Comparison of ENCODE assay signal across 8 cellular contexts in the genomic region with DNA sequence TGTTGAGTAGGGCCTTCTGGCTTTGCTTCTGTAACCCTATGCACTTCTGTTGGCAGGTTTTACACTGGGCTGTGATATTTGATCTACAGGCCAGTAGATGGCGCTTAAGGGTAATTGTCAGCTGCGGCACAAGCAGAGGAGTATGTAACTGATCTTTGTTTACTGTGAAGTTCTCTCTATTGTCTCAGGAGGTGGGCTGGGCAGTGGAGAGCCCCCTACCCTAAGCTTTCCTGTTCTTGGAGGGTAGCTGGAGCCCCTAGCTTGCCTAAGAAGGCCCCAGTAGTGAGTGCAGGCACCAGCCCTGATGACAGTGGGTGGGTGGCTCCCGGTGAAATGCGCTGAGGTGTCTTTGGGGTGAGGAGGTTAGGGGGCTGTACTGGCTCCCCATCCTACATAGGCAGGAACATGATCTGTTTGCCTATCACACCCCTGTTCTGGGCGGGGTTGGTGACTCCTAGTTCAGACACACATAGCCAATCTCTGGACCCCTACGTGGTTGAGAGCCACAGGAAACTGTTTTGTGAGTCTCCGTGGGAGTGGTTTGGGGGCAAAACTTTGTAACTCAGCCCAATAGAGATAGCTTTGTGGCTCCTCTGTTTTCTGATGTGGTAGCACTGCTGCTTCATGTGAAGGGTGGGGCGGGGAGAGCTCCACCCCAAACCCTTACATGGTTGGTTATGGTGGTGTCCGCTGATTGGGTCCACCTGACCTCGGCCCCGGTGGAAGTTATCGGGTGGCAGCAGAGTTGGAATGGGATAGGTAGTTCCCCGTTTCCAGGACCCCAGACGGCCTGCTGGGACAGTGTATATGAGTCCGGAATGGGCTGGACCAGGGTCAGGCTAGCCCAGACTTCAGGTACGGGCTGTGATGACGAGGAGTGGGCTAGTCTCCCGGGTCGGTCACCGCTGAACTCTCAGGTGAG.
DNase-seq lines count a peak whose midpoint lies in the region; ATAC-seq and TF ChIP-seq lines count a peak whose summit lies in the region.

No MANE protein-coding gene starts in this region.

- no peaks in the 10 kb centered on the region for H3K9me3 ChIP-seq in liver (ENCODE audit: control insufficient read depth in 4 of 4, low read length in 3 of 4)

- H3K9ac ChIP-seq in liver (ENCODE audit: low read depth in 1 of 2, low read length in 2 of 2) = no peak overlapping the region

- H3K4me3 ChIP-seq in GM08714 (ENCODE audit: low read length) (peak overlapping the region; percentile 27; the same call in 1 of the 2 replicates), liver (ENCODE audit: low read depth in 1 of 3, low read length in 3 of 3) (peak overlapping the region in 1 of 3 donors; percentile 18)

- H3K36me3 ChIP-seq in liver (ENCODE audit: control insufficient read depth in 4 of 4, insufficient read depth in 3 of 4, low read depth in 1 of 4, low read length in 3 of 4) = no peaks in the 10 kb centered on the region

- peak; percentile 93 to 94 for TF ChIP-seq RAD21 in liver (IDR thresholded peaks at IDR 0.05)

- peaks cover 0 to 2% (median 0%) of the 10 kb centered on the region in 4 donors for H3K27me3 ChIP-seq in liver (ENCODE audit: control insufficient read depth in 4 of 4, insufficient read depth in 4 of 4, low read length in 3 of 4)

- H3K27ac ChIP-seq in liver (ENCODE audit: low read depth in 1 of 2, low read length in 2 of 2) = peak overlapping the region in 1 of 2 donors; percentile 11

- peak; percentile 78 for TF ChIP-seq CTCF in liver (IDR thresholded peaks at IDR 0.05; ENCODE audit: low read depth, low read length, missing input control)

- WGBS in liver = 8% methylated on average over 20 of the region's 20 CpGs

- DNase-seq in NCI-H2227 (lab: John Stamatoyannopoulos, UW; ENCODE audit: unreplicated experiment) = peak; percentile 57
- DNase-seq in activated CD4-positive, alpha-beta T cell treated with anti-CD3 and anti-CD28 coated beads for 4 hours = peak; percentile 65 to 74
- peak; percentile 69 to 83 for DNase-seq in dermis microvascular lymphatic vessel endothelial cell (ENCODE audit: low read depth in 2 of 2)
- DNase-seq in stimulated activated CD4-positive, alpha-beta T cell treated with anti-CD3 and anti-CD28 coated beads, Interleukin-4, amount 100 ng/mL, for 24 hours = peak; percentile 69
- no peak for DNase-seq in NCI-H1048 (lab: John Stamatoyannopoulos, UW)

- peak; percentile 65 for ATAC-seq in HG02852 (IDR thresholded peaks at IDR 0.05; ENCODE audit: unreplicated experiment)

- H3K4me1 ChIP-seq in liver (ENCODE audit: control insufficient read depth in 4 of 4, insufficient read depth in 4 of 4, low read length in 3 of 4) = peaks cover 0 to 11% (median 6%) of the 10 kb centered on the region in 4 donors

TF ChIP-seq in liver, 16 proteins besides CTCF, POLR2A, EP300 and RAD21:
- TF ChIP-seq HNF4G (IDR thresholded peaks at IDR 0.05) = no peak
- no peak for TF ChIP-seq SP1 (IDR thresholded peaks at IDR 0.05)
- TF ChIP-seq EGR1 (IDR thresholded peaks at IDR 0.05; ENCODE audit: low read depth in 2 of 2) = no peak
- TF ChIP-seq, protein P1, sequence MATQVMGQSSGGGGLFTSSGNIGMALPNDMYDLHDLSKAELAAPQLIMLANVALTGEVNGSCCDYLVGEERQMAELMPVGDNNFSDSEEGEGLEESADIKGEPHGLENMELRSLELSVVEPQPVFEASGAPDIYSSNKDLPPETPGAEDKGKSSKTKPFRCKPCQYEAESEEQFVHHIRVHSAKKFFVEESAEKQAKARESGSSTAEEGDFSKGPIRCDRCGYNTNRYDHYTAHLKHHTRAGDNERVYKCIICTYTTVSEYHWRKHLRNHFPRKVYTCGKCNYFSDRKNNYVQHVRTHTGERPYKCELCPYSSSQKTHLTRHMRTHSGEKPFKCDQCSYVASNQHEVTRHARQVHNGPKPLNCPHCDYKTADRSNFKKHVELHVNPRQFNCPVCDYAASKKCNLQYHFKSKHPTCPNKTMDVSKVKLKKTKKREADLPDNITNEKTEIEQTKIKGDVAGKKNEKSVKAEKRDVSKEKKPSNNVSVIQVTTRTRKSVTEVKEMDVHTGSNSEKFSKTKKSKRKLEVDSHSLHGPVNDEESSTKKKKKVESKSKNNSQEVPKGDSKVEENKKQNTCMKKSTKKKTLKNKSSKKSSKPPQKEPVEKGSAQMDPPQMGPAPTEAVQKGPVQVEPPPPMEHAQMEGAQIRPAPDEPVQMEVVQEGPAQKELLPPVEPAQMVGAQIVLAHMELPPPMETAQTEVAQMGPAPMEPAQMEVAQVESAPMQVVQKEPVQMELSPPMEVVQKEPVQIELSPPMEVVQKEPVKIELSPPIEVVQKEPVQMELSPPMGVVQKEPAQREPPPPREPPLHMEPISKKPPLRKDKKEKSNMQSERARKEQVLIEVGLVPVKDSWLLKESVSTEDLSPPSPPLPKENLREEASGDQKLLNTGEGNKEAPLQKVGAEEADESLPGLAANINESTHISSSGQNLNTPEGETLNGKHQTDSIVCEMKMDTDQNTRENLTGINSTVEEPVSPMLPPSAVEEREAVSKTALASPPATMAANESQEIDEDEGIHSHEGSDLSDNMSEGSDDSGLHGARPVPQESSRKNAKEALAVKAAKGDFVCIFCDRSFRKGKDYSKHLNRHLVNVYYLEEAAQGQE (IDR thresholded peaks at IDR 0.05) = no peak
- no peak for TF ChIP-seq GABPA (IDR thresholded peaks at IDR 0.05 in 1 of 2, conservative IDR thresholded peaks at IDR 0.05 in 1 of 2)
- TF ChIP-seq NR2F2 (IDR thresholded peaks at IDR 0.05) = no peak
- TF ChIP-seq JUND (IDR thresholded peaks at IDR 0.05) = no peak
- TF ChIP-seq, protein P2, sequence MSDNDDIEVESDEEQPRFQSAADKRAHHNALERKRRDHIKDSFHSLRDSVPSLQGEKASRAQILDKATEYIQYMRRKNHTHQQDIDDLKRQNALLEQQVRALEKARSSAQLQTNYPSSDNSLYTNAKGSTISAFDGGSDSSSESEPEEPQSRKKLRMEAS (IDR thresholded peaks at IDR 0.05) = no peak
- no peak for TF ChIP-seq RXRA (IDR thresholded peaks at IDR 0.05)
- no peak for TF ChIP-seq YY1 (IDR thresholded peaks at IDR 0.05)
- TF ChIP-seq FOXA1 (IDR thresholded peaks at IDR 0.05) = no peak
- TF ChIP-seq TAF1 (conservative IDR thresholded peaks at IDR 0.05) = no peak
- TF ChIP-seq FOXA2 (IDR thresholded peaks at IDR 0.05) = no peak
- TF ChIP-seq, protein P3, sequence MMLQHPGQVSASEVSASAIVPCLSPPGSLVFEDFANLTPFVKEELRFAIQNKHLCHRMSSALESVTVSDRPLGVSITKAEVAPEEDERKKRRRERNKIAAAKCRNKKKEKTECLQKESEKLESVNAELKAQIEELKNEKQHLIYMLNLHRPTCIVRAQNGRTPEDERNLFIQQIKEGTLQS (IDR thresholded peaks at IDR 0.05) = no peak
- TF ChIP-seq, protein P4, sequence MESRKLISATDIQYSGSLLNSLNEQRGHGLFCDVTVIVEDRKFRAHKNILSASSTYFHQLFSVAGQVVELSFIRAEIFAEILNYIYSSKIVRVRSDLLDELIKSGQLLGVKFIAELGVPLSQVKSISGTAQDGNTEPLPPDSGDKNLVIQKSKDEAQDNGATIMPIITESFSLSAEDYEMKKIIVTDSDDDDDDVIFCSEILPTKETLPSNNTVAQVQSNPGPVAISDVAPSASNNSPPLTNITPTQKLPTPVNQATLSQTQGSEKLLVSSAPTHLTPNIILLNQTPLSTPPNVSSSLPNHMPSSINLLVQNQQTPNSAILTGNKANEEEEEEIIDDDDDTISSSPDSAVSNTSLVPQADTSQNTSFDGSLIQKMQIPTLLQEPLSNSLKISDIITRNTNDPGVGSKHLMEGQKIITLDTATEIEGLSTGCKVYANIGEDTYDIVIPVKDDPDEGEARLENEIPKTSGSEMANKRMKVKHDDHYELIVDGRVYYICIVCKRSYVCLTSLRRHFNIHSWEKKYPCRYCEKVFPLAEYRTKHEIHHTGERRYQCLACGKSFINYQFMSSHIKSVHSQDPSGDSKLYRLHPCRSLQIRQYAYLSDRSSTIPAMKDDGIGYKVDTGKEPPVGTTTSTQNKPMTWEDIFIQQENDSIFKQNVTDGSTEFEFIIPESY (IDR thresholded peaks at IDR 0.05) = no peak
- TF ChIP-seq HNF4A (conservative IDR thresholded peaks at IDR 0.05) = no peak
